In genomic region chr21:42534901-42535378, GRCh38 we compare ENCODE assay signal across 13 cellular contexts. TPM values are rescaled to one million over a fixed set of nuclear protein-coding genes. Genes with fewer than 3 reads are reported as not detected.
DNase-seq lines count a peak whose midpoint lies in the region; ATAC-seq and TF ChIP-seq lines count a peak whose summit lies in the region.
"Had no signal": no experiment of that assay in that cellular context is flagged by ENCODE, and none has a peak within 500 bp of the region (broad histone marks: within the 10 kb centered on the region; RNA-seq: fewer than 3 reads in every experiment).

No MANE protein-coding gene starts in this region.

- no peaks in the 10 kb centered on the region for H3K9me3 ChIP-seq in trophoblast cell (ENCODE audit: insufficient read depth, low read depth, low read length)

- no peak overlapping the region for H3K14ac ChIP-seq in trophoblast cell (ENCODE audit: low read length)

- H4K91ac ChIP-seq in trophoblast cell (ENCODE audit: low read depth, low read length), result no peak overlapping the region

- H3K4me1 ChIP-seq in trophoblast cell (ENCODE audit: control insufficient read depth in 1 of 2, insufficient read depth in 2 of 2, low read length in 2 of 2), result no peaks in the 10 kb centered on the region
- H3K4me1 ChIP-seq: parathyroid adenoma had no signal

- H3K18ac ChIP-seq in trophoblast cell (ENCODE audit: low read length), result no peak overlapping the region

- ATAC-seq in stimulated activated naive CD8-positive, alpha-beta T cell treated with anti-CD3 and anti-CD28 coated beads, Interleukin-15, Interleukin-2, amounts not matched to agents 100 U/mL and 50 U/mL, for 24 hours, result peak; percentile 16
- no peak for ATAC-seq in stimulated activated naive CD8-positive, alpha-beta T cell treated with anti-CD3 and anti-CD28 coated beads, Interleukin-15, amount 100 ng/mL, for 72 hours
- peak; percentile 45 for ATAC-seq in HG03045 (IDR thresholded peaks at IDR 0.05; ENCODE audit: unreplicated experiment)
- no peak for ATAC-seq in HG03280 (IDR thresholded peaks at IDR 0.05; ENCODE audit: unreplicated experiment)

- no peak overlapping the region for H3K4ac ChIP-seq in trophoblast cell (ENCODE audit: low read depth, low read length)

- H3K4me3 Mint-ChIP-seq in stimulated activated naive CD8-positive, alpha-beta T cell treated with anti-CD3 and anti-CD28 coated beads, Interleukin-15, amount 100 ng/mL, for 72 hours, result no peak overlapping the region

- H3K79me1 ChIP-seq in trophoblast cell (ENCODE audit: low read length), result no peaks in the 10 kb centered on the region

- H2AK5ac ChIP-seq in trophoblast cell (ENCODE audit: low read length), result no peak overlapping the region

- H4K8ac ChIP-seq in trophoblast cell (ENCODE audit: low read depth, low read length), result no peak overlapping the region

- peaks cover 43% of the 10 kb centered on the region for H3K4me1 Mint-ChIP-seq in stimulated activated naive CD8-positive, alpha-beta T cell treated with anti-CD3 and anti-CD28 coated beads, Interleukin-15, amount 100 ng/mL, for 72 hours

- no peak overlapping the region for H4K12ac ChIP-seq in trophoblast cell (ENCODE audit: low read depth, low read length)

- no peak overlapping the region for H2AFZ ChIP-seq in trophoblast cell (ENCODE audit: insufficient read depth, low read length, poor library complexity)
- H2AFZ ChIP-seq: parathyroid adenoma had no signal

- H2BK5ac ChIP-seq in trophoblast cell (ENCODE audit: low read depth, low read length, poor library complexity), result no peak overlapping the region

- no peaks in the 10 kb centered on the region for H3K27me3 ChIP-seq in trophoblast cell (ENCODE audit: insufficient read depth, low read length)

- H3K9me3 Mint-ChIP-seq in stimulated activated naive CD8-positive, alpha-beta T cell treated with anti-CD3 and anti-CD28 coated beads, Interleukin-15, amount 100 ng/mL, for 72 hours, result no peaks in the 10 kb centered on the region

- no peak overlapping the region for H3K9ac ChIP-seq in trophoblast cell (ENCODE audit: low read length)
- H3K9ac ChIP-seq: parathyroid adenoma had no signal

- no peak overlapping the region for H3K23ac ChIP-seq in trophoblast cell (ENCODE audit: low read length)

- no peaks in the 10 kb centered on the region for H3K79me2 ChIP-seq in trophoblast cell (ENCODE audit: control insufficient read depth, insufficient read depth, low read length, poor library complexity)
- H3K79me2 ChIP-seq: parathyroid adenoma had no signal

- no CpG with 5 or more reads among the region's 12 CpGs for WGBS in trophoblast cell (ENCODE audit: extremely low coverage, insufficient coverage, insufficient read length)

- H3K27me3 Mint-ChIP-seq in stimulated activated naive CD8-positive, alpha-beta T cell treated with anti-CD3 and anti-CD28 coated beads, Interleukin-15, amount 100 ng/mL, for 72 hours, result no peaks in the 10 kb centered on the region

- peaks cover 16 to 35% of the 10 kb centered on the region in 2 experiments for H3K36me3 ChIP-seq in trophoblast cell (ENCODE audit: control insufficient read depth in 1 of 2, insufficient read depth in 2 of 2, low read length in 2 of 2)

- H3K4me2 ChIP-seq in trophoblast cell (ENCODE audit: low read length), result no peak overlapping the region

- no peak overlapping the region for H2BK12ac ChIP-seq in trophoblast cell (ENCODE audit: low read length)

- no peak overlapping the region for H2BK120ac ChIP-seq in trophoblast cell (ENCODE audit: insufficient read depth, low read length, poor library complexity)

- DNase-seq in stimulated activated naive CD8-positive, alpha-beta T cell treated with anti-CD3 and anti-CD28 coated beads, Interleukin-15, Interleukin-2, amounts not matched to agents 100 U/mL and 50 U/mL, for 24 hours, result no peak
- no peak for DNase-seq in stimulated activated naive CD8-positive, alpha-beta T cell treated with anti-CD3 and anti-CD28 coated beads, Interleukin-15, amount 100 ng/mL, for 72 hours
- DNase-seq in coronary artery (ENCODE audit: low spot score) (peak; percentile 38), NCI-H524 treated with DMSO at 0.1 percent for 48 hours (lab: John Stamatoyannopoulos, UW) (no peak), trophoblast cell (no peak), mesenteric fat pad (ENCODE audit: low spot score) (no peak)
- DNase-seq: activated gamma-delta T cell; AML-193; effector memory CD4-positive, alpha-beta T cell had no signal

- no peak overlapping the region for H3K27ac Mint-ChIP-seq in stimulated activated naive CD8-positive, alpha-beta T cell treated with anti-CD3 and anti-CD28 coated beads, Interleukin-15, amount 100 ng/mL, for 72 hours

- peak overlapping the region; percentile 47 for H3K4me3 ChIP-seq in coronary artery
- no peak overlapping the region for H3K4me3 ChIP-seq in trophoblast cell (ENCODE audit: low read depth, low read length)

- H3K27ac ChIP-seq in coronary artery (peak overlapping the region in 1 of 2 donors; percentile 54), trophoblast cell (ENCODE audit: low read depth, low read length) (no peak overlapping the region)
- H3K27ac ChIP-seq: parathyroid adenoma had no signal

- no peak for TF ChIP-seq CTCF in coronary artery (IDR thresholded peaks at IDR 0.05)

RNA-seq across cellular contexts. Expression of gene SLC37A1, which starts 21.3 kb away (rescaled TPM):
- 15.1 and 16.6 TPM in 2 replicates for polyA plus RNA-seq in trophoblast cell (2013)
- total RNA-seq in mesenteric fat pad, result 7.0 TPM

RNA-seq across cellular contexts. Expression of gene RSPH1, which starts 38.9 kb away (rescaled TPM):
- 0.12 and 0.17 TPM in 2 replicates for polyA plus RNA-seq in trophoblast cell (2013)
- 0.22 TPM for total RNA-seq in mesenteric fat pad
- total RNA-seq: T-helper 2 cell treated with Interferon-gamma antibody and Interleukin-4, amounts not matched to agents 100 ng/mL and 5 ng/mL, for 36 hours had no signal

Comparison
In these comparisons a context has a peak if more than half of its experiments do, and no peak if none do; other contexts are left out.
1. ATAC-seq: peak in stimulated activated naive CD8-positive, alpha-beta T cell treated with anti-CD3 and anti-CD28 coated beads, Interleukin-15, Interleukin-2, amounts not matched to agents 100 U/mL and 50 U/mL, for 24 hours (single experiment) and HG03045 (single experiment); none in stimulated activated naive CD8-positive, alpha-beta T cell treated with anti-CD3 and anti-CD28 coated beads, Interleukin-15, amount 100 ng/mL, for 72 hours (single experiment) and HG03280 (single experiment).